In the genomic region with DNA sequence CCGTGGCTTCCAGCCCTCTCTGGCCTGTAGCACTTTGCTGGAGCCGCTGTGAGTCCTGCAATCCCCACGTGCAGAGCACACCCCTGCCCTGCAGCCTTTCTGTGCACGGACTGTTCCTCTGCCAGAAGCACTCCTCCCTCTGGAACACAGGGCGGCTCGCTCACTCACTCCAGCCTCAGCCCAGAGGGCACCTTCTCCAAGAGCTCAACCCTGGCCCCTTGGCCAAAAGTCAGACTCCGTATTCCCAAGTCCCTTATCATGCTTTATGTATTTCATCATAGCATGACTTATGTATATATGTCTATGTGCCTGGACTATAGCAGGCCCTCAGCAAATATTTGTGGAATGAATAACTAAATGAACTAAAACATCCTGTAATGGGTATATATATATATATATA, we compare ENCODE assay signal across 30 cellular contexts.
DNase-seq lines count a peak whose midpoint lies in the region; ATAC-seq, FAIRE-seq and TF ChIP-seq lines count a peak whose summit lies in the region.
"Had no signal": no experiment of that assay in that cellular context is flagged by ENCODE, and none has a peak within 500 bp of the region (broad histone marks: within the 10 kb centered on the region; RNA-seq: fewer than 3 reads in every experiment).

No MANE protein-coding gene starts in this region.

- H3K27me3 Mint-ChIP-seq in T-helper 17 cell (peaks cover 35% of the 10 kb centered on the region), nephron progenitor cell (ENCODE audit: low read depth, poor library complexity) (peaks cover 8% of the 10 kb centered on the region)

- H3K9me3 Mint-ChIP-seq in nephron progenitor cell, result no peaks in the 10 kb centered on the region
- H3K9me3 Mint-ChIP-seq: activated naive CD8-positive, alpha-beta T cell treated with anti-CD3 and anti-CD28 coated beads, Interleukin-2, amount 10 ng/mL, durations not matched to agents 7 days and 5 days; CD4-positive, alpha-beta memory T cell; central memory CD8-positive, alpha-beta T cell; neural crest cell; stimulated activated naive CD8-positive, alpha-beta T cell treated with anti-CD3 and anti-CD28 coated beads, Interleukin-15, Interleukin-2, amounts not matched to agents 100 ng/mL and 50 ng/mL, for 24 hours had no signal

- H3K27ac Mint-ChIP-seq in T-helper 17 cell (no peak overlapping the region), nephron progenitor cell (no peak overlapping the region)
- H3K27ac Mint-ChIP-seq: activated naive CD8-positive, alpha-beta T cell treated with anti-CD3 and anti-CD28 coated beads, Interleukin-2, amount 10 ng/mL, durations not matched to agents 7 days and 5 days; B cell; CD4-positive, alpha-beta memory T cell; stimulated activated naive CD8-positive, alpha-beta T cell treated with anti-CD3 and anti-CD28 coated beads, Interleukin-15, Interleukin-2, amounts not matched to agents 100 ng/mL and 50 ng/mL, for 24 hours had no signal

- H3K27ac ChIP-seq in keratinocyte (ENCODE audit: control insufficient read depth, insufficient read depth, low read length), result no peak overlapping the region
- H3K27ac ChIP-seq: esophagus muscularis mucosa, SK-N-MC, thyroid gland, uterus had no signal

- H3K4me1 ChIP-seq in keratinocyte (ENCODE audit: control insufficient read depth, extremely low read depth, insufficient read depth, low read length) (peaks cover 5% of the 10 kb centered on the region), mucosa of descending colon (ENCODE audit: low read depth) (no peaks in the 10 kb centered on the region)
- H3K4me1 ChIP-seq: thyroid gland, uterus had no signal

- H3K9ac ChIP-seq in keratinocyte (ENCODE audit: control insufficient read depth, extremely low read depth, insufficient read depth, low read length), result no peak overlapping the region

- H3K27me3 ChIP-seq in MG63, result no peaks in the 10 kb centered on the region
- H3K27me3 ChIP-seq in keratinocyte (ENCODE audit: control insufficient read depth, extremely low read depth, insufficient read depth, low read length), result no peaks in the 10 kb centered on the region
- H3K27me3 ChIP-seq: esophagus muscularis mucosa, thyroid gland, uterus had no signal

- no peak for TF ChIP-seq CTCF in epithelial cell of esophagus (IDR thresholded peaks at IDR 0.05; ENCODE audit: insufficient read depth, low read depth, low read length, missing control alignments)
- TF ChIP-seq CTCF in keratinocyte (optimal IDR thresholded peaks at IDR 0.05 in 1 of 3, IDR thresholded peaks at IDR 0.05 in 1 of 3, conservative IDR thresholded peaks at IDR 0.05 in 1 of 3; ENCODE audit: extremely low read depth in 1 of 3, insufficient read depth in 2 of 3, low read length in 3 of 3), result peak in 1 of 3 experiments; percentile 11
- TF ChIP-seq CTCF in mucosa of descending colon (IDR thresholded peaks at IDR 0.05), result no peak
- TF ChIP-seq CTCF in nephron progenitor cell (IDR thresholded peaks at IDR 0.05), result no peak

- intact Hi-C loops in mucosa of descending colon (cut with DNase I, micrococcal nuclease), result no loop called here

- no peaks in the 10 kb centered on the region for H4K20me1 ChIP-seq in keratinocyte (ENCODE audit: control insufficient read depth, extremely low read depth, insufficient read depth, low read length)

- H3K36me3 ChIP-seq in MG63, result no peaks in the 10 kb centered on the region
- H3K36me3 ChIP-seq in keratinocyte (ENCODE audit: control insufficient read depth in 2 of 2, extremely low read depth in 1 of 2, insufficient read depth in 2 of 2, low read length in 2 of 2), result no peaks in the 10 kb centered on the region
- H3K36me3 ChIP-seq in mucosa of descending colon (ENCODE audit: low read depth), result no peaks in the 10 kb centered on the region
- H3K36me3 ChIP-seq: esophagus muscularis mucosa, thyroid gland, uterus had no signal

- H3K4me1 Mint-ChIP-seq in T-helper 17 cell, result peaks cover 3% of the 10 kb centered on the region
- H3K4me1 Mint-ChIP-seq in nephron progenitor cell, result peaks cover 34% of the 10 kb centered on the region
- H3K4me1 Mint-ChIP-seq: B cell; CD4-positive, alpha-beta memory T cell; central memory CD8-positive, alpha-beta T cell; neural crest cell had no signal

- dilution Hi-C loops in keratinocyte (cut with MboI; ENCODE audit: extremely low pct_ligation_motif_present, low sequenced_read_pairs), result no loop called here

- peak overlapping the region; percentile 17 for H3K4me2 ChIP-seq in keratinocyte (ENCODE audit: control insufficient read depth, extremely low read depth, insufficient read depth, low read depth, low read length)

- H2AFZ ChIP-seq in keratinocyte (ENCODE audit: control insufficient read depth, low read length), result peak overlapping the region; percentile 59

- H3K9me3 ChIP-seq in MG63, result no peaks in the 10 kb centered on the region
- H3K9me3 ChIP-seq in keratinocyte (ENCODE audit: control insufficient read depth, low read depth, low read length), result no peaks in the 10 kb centered on the region
- H3K9me3 ChIP-seq in T-helper 17 cell (ENCODE audit: control insufficient read depth, low read length, poor library complexity, severe bottlenecking), result no peaks in the 10 kb centered on the region
- H3K9me3 ChIP-seq in mucosa of descending colon, result no peaks in the 10 kb centered on the region
- H3K9me3 ChIP-seq: esophagus muscularis mucosa, thyroid gland, uterus had no signal

- peak; percentile 52 for DNase-seq in AG20443 (ENCODE audit: low spot score)
- peak; percentile 76 for DNase-seq in MG63
- peak; percentile 47 for DNase-seq in epithelial cell of esophagus (ENCODE audit: low read depth)
- no peak for DNase-seq in keratinocyte (ENCODE audit: low read depth, low spot score)
- no peak for DNase-seq in T-helper 17 cell
- no peak for DNase-seq in mucosa of descending colon
- no peak for DNase-seq in nephron progenitor cell
- DNase-seq: activated CD4-positive, alpha-beta T cell treated with anti-CD3 and anti-CD28 coated beads, Interleukin-2, amount 50 U/mL, for 48 hours; activated gamma-delta T cell treated with Interleukin-2 at 50 U/mL for 16 hours; activated naive CD8-positive, alpha-beta T cell treated with anti-CD3 and anti-CD28 coated beads, Interleukin-2, amount 10 ng/mL, durations not matched to agents 7 days and 5 days; activated T-cell treated with anti-CD3 and anti-CD28 coated beads, Interleukin-2, amount 50 U/mL, for 48 hours; CD4-positive, alpha-beta memory T cell; HCEC 1CT; hypothalamus; Karpas-422; left cardiac atrium; NCI-H1436; RPMI8226; stimulated activated CD8-positive, alpha-beta memory T cell treated with anti-CD3 and anti-CD28 coated beads, Interleukin-4, amount 100 ng/mL, for 48 hours; thyroid gland had no signal

- H3K36me3 Mint-ChIP-seq in T-helper 17 cell (ENCODE audit: low read depth), result no peaks in the 10 kb centered on the region
- no peaks in the 10 kb centered on the region for H3K36me3 Mint-ChIP-seq in nephron progenitor cell (ENCODE audit: low read depth)
- H3K36me3 Mint-ChIP-seq: activated naive CD8-positive, alpha-beta T cell treated with anti-CD3 and anti-CD28 coated beads, Interleukin-2, amount 10 ng/mL, durations not matched to agents 7 days and 5 days; CD4-positive, alpha-beta memory T cell had no signal

- ATAC-seq in T-helper 17 cell (no peak), mucosa of descending colon (no peak), HG02981 (IDR thresholded peaks at IDR 0.05; ENCODE audit: unreplicated experiment) (no peak)

- H3K4me3 ChIP-seq in MG63, result no peak overlapping the region
- no peak overlapping the region for H3K4me3 ChIP-seq in epithelial cell of esophagus (ENCODE audit: low read length)
- H3K4me3 ChIP-seq in keratinocyte (ENCODE audit: control insufficient read depth in 2 of 3, extremely low read depth in 1 of 3, insufficient read depth in 2 of 3, low read depth in 1 of 3, low read length in 3 of 3), result no peak overlapping the region
- H3K4me3 ChIP-seq in mucosa of descending colon, result no peak overlapping the region
- H3K4me3 ChIP-seq: esophagus muscularis mucosa, SK-N-MC, thyroid gland, uterus had no signal

- H3K9me1 ChIP-seq in keratinocyte (ENCODE audit: control insufficient read depth, extremely low read depth, insufficient read depth, low read length), result no peaks in the 10 kb centered on the region

- FAIRE-seq in keratinocyte (lab: Jason Lieb, UNC), result no peak
- FAIRE-seq: D721Med, TTC549 had no signal

- no peaks in the 10 kb centered on the region for H3K79me2 ChIP-seq in keratinocyte (ENCODE audit: control insufficient read depth, insufficient read depth, low read length)

- H3K4me3 Mint-ChIP-seq in T-helper 17 cell, result no peak overlapping the region
- H3K4me3 Mint-ChIP-seq in nephron progenitor cell, result no peak overlapping the region
- H3K4me3 Mint-ChIP-seq: activated naive CD8-positive, alpha-beta T cell treated with anti-CD3 and anti-CD28 coated beads, Interleukin-2, amount 10 ng/mL, durations not matched to agents 7 days and 5 days; B cell; CD4-positive, alpha-beta memory T cell; central memory CD8-positive, alpha-beta T cell; neural crest cell; stimulated activated naive CD8-positive, alpha-beta T cell treated with anti-CD3 and anti-CD28 coated beads, Interleukin-15, Interleukin-2, amounts not matched to agents 100 ng/mL and 50 ng/mL, for 24 hours had no signal

Comparison
In these comparisons a context has a peak if more than half of its experiments do, and no peak if none do; other contexts are left out.
1. DNase-seq: peak in AG20443 (single experiment), MG63 (single experiment) and epithelial cell of esophagus (single experiment); none in keratinocyte (single experiment), T-helper 17 cell (0 of 3), mucosa of descending colon (0 of 3) and nephron progenitor cell (single experiment).